ENCODE assay signal across 27 cellular contexts in the genomic region with DNA sequence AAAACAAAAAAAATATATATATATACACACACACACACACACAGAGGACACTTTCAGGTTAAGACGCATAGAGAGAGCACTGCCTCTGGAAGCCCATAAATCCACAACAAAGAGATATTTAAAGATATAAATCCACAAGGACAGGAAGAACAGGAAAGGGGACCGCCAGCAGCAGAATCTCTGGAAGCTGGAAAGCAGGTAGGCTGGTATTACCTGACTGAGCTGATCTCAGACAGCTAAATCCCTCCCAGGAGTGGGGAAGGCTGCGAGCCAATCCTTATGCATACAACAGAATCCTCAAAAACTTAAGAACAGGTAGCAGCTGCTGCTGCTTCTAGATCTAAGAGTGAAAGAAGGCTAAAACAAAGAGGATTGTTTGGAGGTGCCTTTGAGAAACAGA. TPM values are rescaled to one million over a fixed set of nuclear protein-coding genes. Genes with fewer than 3 reads are reported as not detected.
DNase-seq lines count a peak whose midpoint lies in the region; ATAC-seq and TF ChIP-seq lines count a peak whose summit lies in the region.
"Had no signal": no experiment of that assay in that cellular context is flagged by ENCODE, and none has a peak within 500 bp of the region (broad histone marks: within the 10 kb centered on the region; RNA-seq: fewer than 3 reads in every experiment).

No MANE protein-coding gene starts in this region.

- peaks cover 20% of the 10 kb centered on the region for H3K36me3 Mint-ChIP-seq in MCF 10A (ENCODE audit: insufficient read depth, unreplicated experiment)
- H3K36me3 Mint-ChIP-seq in nephron (ENCODE audit: low read depth), result peaks cover 13% of the 10 kb centered on the region
- H3K36me3 Mint-ChIP-seq in type B pancreatic cell, result peaks cover 7% of the 10 kb centered on the region

- H4K20me1 ChIP-seq in mammary epithelial cell (ENCODE audit: insufficient read depth, low read length), result no peaks in the 10 kb centered on the region
- H4K20me1 ChIP-seq: BLaER1 had no signal

- no peak for ATAC-seq in HG03108 (IDR thresholded peaks at IDR 0.05; ENCODE audit: unreplicated experiment)

- dilution Hi-C loops in mammary epithelial cell (cut with HindIII; ENCODE audit: low sequenced_read_pairs), result no loop called here

- H3K9ac ChIP-seq in mammary epithelial cell (ENCODE audit: insufficient read depth, low read length), result no peak overlapping the region
- H3K9ac ChIP-seq: BLaER1, SK-N-SH had no signal

- WGBS in mammary epithelial cell (ENCODE audit: low coverage, missing lambda C conversion rate), result 75% methylated on average over 3 of the region's 3 CpGs
- 83 to 93% (median 90%) methylated on average over 3 of the region's 3 CpGs for WGBS in spleen, 5 donors

- BruUV-seq in MCF 10A (replicated peaks; lab: Mats Ljungman, UMichigan) (no TSS peak), mammary epithelial cell (replicated peaks; lab: Mats Ljungman, UMichigan) (no TSS peak)

- CTCF ChIA-PET in MCF 10A (lab: Yijun Ruan, JAX) (interaction anchor here (0.7 kb wide), 1 partner anchor 477 kb away, joined by 3 read pairs; no protein-coding TSS in a partner anchor), mammary epithelial cell (lab: Charles Lee; ENCODE audit: low non-redundant PET) (no interaction called here), RWPE1 (lab: Yijun Ruan, JAX) (interaction anchor here (0.6 kb wide), 1 partner anchor 35 kb away, joined by 3 read pairs; no protein-coding TSS in a partner anchor)

- no peak for TF ChIP-seq POLR2A in breast epithelium (IDR thresholded peaks at IDR 0.05)
- TF ChIP-seq POLR2A in spleen (IDR thresholded peaks at IDR 0.05), result no peak

- H3K4me3 ChIP-seq in mammary epithelial cell (replicated peaks in 1 of 3; ENCODE audit: insufficient read depth in 1 of 3, low read depth in 2 of 3, low read length in 3 of 3), result no peak overlapping the region
- no peak overlapping the region for H3K4me3 ChIP-seq in breast epithelium
- no peak overlapping the region for H3K4me3 ChIP-seq in spleen
- H3K4me3 ChIP-seq: BLaER1, dorsolateral prefrontal cortex, hepatocyte, MG63 had no signal

- no peak overlapping the region for H3K27ac Mint-ChIP-seq in MCF 10A (ENCODE audit: low read depth, unreplicated experiment)
- peak overlapping the region in 2 of 3 experiments; percentile 15 to 78 for H3K27ac Mint-ChIP-seq in nephron
- peak overlapping the region; percentile 84 for H3K27ac Mint-ChIP-seq in type B pancreatic cell
- H3K27ac Mint-ChIP-seq: activated naive CD4-positive, alpha-beta T cell treated with anti-CD3 and anti-CD28 coated beads, Interleukin-2, amount 10 ng/mL, durations not matched to agents 7 days and 5 days had no signal

- H3K27me3 ChIP-seq in mammary epithelial cell (ENCODE audit: insufficient read depth, low read length), result no peaks in the 10 kb centered on the region
- no peaks in the 10 kb centered on the region for H3K27me3 ChIP-seq in breast epithelium
- H3K27me3 ChIP-seq in spleen (replicated peaks in 1 of 7), result no peaks in the 10 kb centered on the region
- H3K27me3 ChIP-seq: BLaER1, dorsolateral prefrontal cortex, hepatocyte, MG63 had no signal

- in situ Hi-C loops in mammary epithelial cell (cut with MboI; ENCODE audit: low sequenced_read_pairs in 2 of 2), result no loop called here

- H3K9me3 Mint-ChIP-seq in MCF 10A (ENCODE audit: unreplicated experiment), result no peaks in the 10 kb centered on the region
- no peaks in the 10 kb centered on the region for H3K9me3 Mint-ChIP-seq in nephron
- no peaks in the 10 kb centered on the region for H3K9me3 Mint-ChIP-seq in type B pancreatic cell
- H3K9me3 Mint-ChIP-seq: activated naive CD4-positive, alpha-beta T cell treated with anti-CD3 and anti-CD28 coated beads, Interleukin-2, amount 10 ng/mL, durations not matched to agents 7 days and 5 days had no signal

- peaks cover 32% of the 10 kb centered on the region for H3K79me2 ChIP-seq in mammary epithelial cell (ENCODE audit: insufficient read depth, low read length)

- H3K4me1 ChIP-seq in mammary epithelial cell (ENCODE audit: insufficient read depth, low read length) (peaks cover 13% of the 10 kb centered on the region), breast epithelium (peaks cover 0 to 8% of the 10 kb centered on the region in 2 donors), spleen (peaks cover 7 to 88% (median 53%) of the 10 kb centered on the region in 6 donors)

- POLR2A ChIA-PET in MCF 10A (lab: Yijun Ruan, JAX), result interaction anchor here (1.1 to 1.6 kb wide), 2 partner anchors 16 to 43 kb away, joined by 3 to 4 read pairs; no protein-coding TSS in a partner anchor
- POLR2A ChIA-PET in RWPE1 (lab: Yijun Ruan, JAX; ENCODE audit: low non-redundant PET), result no interaction called here

- DNase-seq in MCF 10A (ENCODE audit: unreplicated experiment) (no peak), mammary epithelial cell (no peak), breast epithelium (ENCODE audit: low spot score in 2 of 2) (peak; percentile 51 to 70), type B pancreatic cell (ENCODE audit: extremely low spot score, unreplicated experiment) (no peak), spleen (no peak), RWPE1 (ENCODE audit: low spot score) (no peak)
- DNase-seq: activated CD8-positive, alpha-beta memory T cell treated with anti-CD3 and anti-CD28 coated beads for 24 hours; activated naive CD4-positive, alpha-beta T cell treated with anti-CD3 and anti-CD28 coated beads, Interleukin-2, amount 10 ng/mL, durations not matched to agents 7 days and 5 days; activated T-cell treated with anti-CD3 and anti-CD28 coated beads, Interleukin-2, amount 50 U/mL, for 48 hours; anterior cingulate cortex; central memory CD4-positive, alpha-beta T cell; dorsolateral prefrontal cortex; foreskin fibroblast; MG63; NCI-H1436; NCI-H2171; NCI-H524 treated with DMSO at 0.1 percent for 48 hours; SK-N-SH; stimulated activated CD4-positive, alpha-beta T cell treated with anti-CD3 and anti-CD28 coated beads, Interleukin-12 subunit alpha, Interleukin-12 subunit beta, amount 100 ng/mL, for 4 hours; stimulated activated CD4-positive, alpha-beta T cell treated with anti-CD3 and anti-CD28 coated beads, Interleukin-4, amount 100 ng/mL, for 4 hours; T1000 had no signal

- no peaks in the 10 kb centered on the region for H3K27me3 Mint-ChIP-seq in MCF 10A (ENCODE audit: insufficient read depth, unreplicated experiment)
- H3K27me3 Mint-ChIP-seq in nephron (ENCODE audit: low read depth), result no peaks in the 10 kb centered on the region
- H3K27me3 Mint-ChIP-seq in type B pancreatic cell, result peaks cover 2% of the 10 kb centered on the region
- H3K27me3 Mint-ChIP-seq: activated naive CD4-positive, alpha-beta T cell treated with anti-CD3 and anti-CD28 coated beads, Interleukin-2, amount 10 ng/mL, durations not matched to agents 7 days and 5 days had no signal

- TF ChIP-seq CTCF in MCF 10A (IDR thresholded peaks at IDR 0.05; ENCODE audit: unreplicated experiment) (no peak), mammary epithelial cell (conservative IDR thresholded peaks at IDR 0.05 in 1 of 2, IDR thresholded peaks at IDR 0.05 in 1 of 2; ENCODE audit: extremely low read depth in 1 of 2, insufficient read depth in 1 of 2, low read depth in 1 of 2, low read length in 2 of 2) (no peak), breast epithelium (IDR thresholded peaks at IDR 0.05) (no peak), nephron (IDR thresholded peaks at IDR 0.05; ENCODE audit: unreplicated experiment in 3 of 3) (no peak), type B pancreatic cell (conservative IDR thresholded peaks at IDR 0.05) (no peak), spleen (IDR thresholded peaks at IDR 0.05 in 8 of 11, conservative IDR thresholded peaks at IDR 0.05 in 3 of 11) (no peak), RWPE1 (conservative IDR thresholded peaks at IDR 0.05; ENCODE audit: low read depth) (no peak)

- H3K36me3 ChIP-seq in mammary epithelial cell (ENCODE audit: insufficient read depth, low read length) (peaks cover 4% of the 10 kb centered on the region), breast epithelium (no peaks in the 10 kb centered on the region), spleen (peaks cover 0 to 12% (median 4%) of the 10 kb centered on the region in 6 donors)

- H3K4me3 Mint-ChIP-seq in MCF 10A (ENCODE audit: unreplicated experiment) (peak overlapping the region; percentile 39), nephron (peak overlapping the region; percentile 49 to 84 (median 64)), type B pancreatic cell (peak overlapping the region; percentile 82)
- H3K4me3 Mint-ChIP-seq: activated naive CD4-positive, alpha-beta T cell treated with anti-CD3 and anti-CD28 coated beads, Interleukin-2, amount 10 ng/mL, durations not matched to agents 7 days and 5 days had no signal

- H2AFZ ChIP-seq in mammary epithelial cell (ENCODE audit: low read depth, low read length), result no peak overlapping the region
- H2AFZ ChIP-seq: hepatocyte had no signal

- H3K4me2 ChIP-seq in mammary epithelial cell (ENCODE audit: insufficient read depth, low read depth, low read length), result no peak overlapping the region
- H3K4me2 ChIP-seq: BLaER1, hepatocyte, SK-N-SH had no signal

- H3K27ac ChIP-seq in mammary epithelial cell (ENCODE audit: insufficient read depth, low read depth, low read length) (no peak overlapping the region), breast epithelium (peak overlapping the region; percentile 54 to 58), spleen (peak overlapping the region in 2 of 8 donors; percentile 87 to 96), RWPE1 (no peak overlapping the region)
- H3K27ac ChIP-seq: BLaER1, dorsolateral prefrontal cortex, hepatocyte had no signal

- no peaks in the 10 kb centered on the region for H3K9me3 ChIP-seq in mammary epithelial cell (replicated peaks; ENCODE audit: insufficient read depth, low read length)
- H3K9me3 ChIP-seq in breast epithelium, result no peaks in the 10 kb centered on the region
- no peaks in the 10 kb centered on the region for H3K9me3 ChIP-seq in spleen
- H3K9me3 ChIP-seq: BLaER1, MG63, SK-N-SH had no signal

- peaks cover 4% of the 10 kb centered on the region for H3K4me1 Mint-ChIP-seq in MCF 10A (ENCODE audit: insufficient read depth, unreplicated experiment)
- H3K4me1 Mint-ChIP-seq in nephron, result no peaks in the 10 kb centered on the region
- H3K4me1 Mint-ChIP-seq in type B pancreatic cell (ENCODE audit: unreplicated experiment), result peaks cover 14% of the 10 kb centered on the region

- intact Hi-C loops in MCF 10A (cut with micrococcal nuclease) (no loop called here), mammary epithelial cell (cut with micrococcal nuclease) (no loop called here), breast epithelium (cut with DNase I; ENCODE audit: low total_unique reads) (no loop called here), spleen (cut with DNase I; ENCODE audit: low total_unique reads) (no loop called here)

RNA-seq across cellular contexts. Expression of a gene that starts 1.8 kb away (rescaled TPM):
- 17.6 and 18.8 TPM in 2 replicates for total RNA-seq in MCF 10A (2022)
- total RNA-seq in mammary epithelial cell, result 10 to 100 TPM; 17.5 to 18.7 TPM
- 19.9 TPM for polyA plus RNA-seq in mammary epithelial cell
- 11.4 TPM for polyA minus RNA-seq in mammary epithelial cell
- 10 to 100 TPM; 18.6 to 31.1 (median 26.2) TPM for total RNA-seq in breast epithelium
- total RNA-seq in type B pancreatic cell (ENCODE audit: low replicate concordance), result 24.0 and 27.0 TPM in 2 replicates
- 10 to 100 TPM in 5 of 7 donors, 1 to 10 TPM in 2; 8.3 to 25.3 (median 11.3) TPM for total RNA-seq in spleen
- polyA plus RNA-seq in spleen, result 10 to 100 TPM in 2 of 3 donors, 1 to 10 TPM in 1; 7.6 to 13.0 (median 11.7) TPM

RNA-seq across cellular contexts. Expression of a gene that starts 6.4 kb away (rescaled TPM):
- total RNA-seq in MCF 10A (2022), result 294 and 308 TPM in 2 replicates
- total RNA-seq in mammary epithelial cell, result 100 to 1,000 TPM; 267 to 360 TPM
- 270 TPM for polyA plus RNA-seq in mammary epithelial cell
- polyA minus RNA-seq in mammary epithelial cell, result 50.0 TPM
- total RNA-seq in breast epithelium, result 100 to 1,000 TPM; 250 to 468 (median 284) TPM
- 16.9 and 30.9 TPM in 2 replicates for total RNA-seq in type B pancreatic cell (ENCODE audit: low replicate concordance)
- 100 to 1,000 TPM in 6 of 7 donors, 10 to 100 TPM in 1; 90.1 to 596 (median 199) TPM for total RNA-seq in spleen
- polyA plus RNA-seq in spleen, result 100 to 1,000 TPM; 115 to 182 (median 122) TPM

RNA-seq across cellular contexts. Expression of a gene that starts 34.4 kb away (rescaled TPM):
- total RNA-seq in MCF 10A (2022) (7.3 and 10.0 TPM in 2 replicates), mammary epithelial cell (1 to 10 TPM; 2.0 to 3.7 TPM), breast epithelium (10 to 100 TPM in 2 of 3 donors, not detected in 1; 22.6 to 25.0 TPM), type B pancreatic cell (ENCODE audit: low replicate concordance) (5.4 and 37.9 TPM in 2 replicates), spleen (1 to 10 TPM; 1.1 to 6.8 (median 2.5) TPM)
- polyA plus RNA-seq in mammary epithelial cell (2.6 TPM), spleen (10 to 100 TPM in 1 of 3 donors, 1 to 10 TPM in 2; 2.0 to 14.2 (median 2.1) TPM)
- polyA minus RNA-seq in mammary epithelial cell, result 4.9 TPM
- total RNA-seq: osteocyte, RPMI7951 had no signal

RNA-seq across cellular contexts. Expression of a gene that starts 42.0 kb away (rescaled TPM):
- 40.9 and 61.0 TPM in 2 replicates for total RNA-seq in MCF 10A (2022)
- 10 to 100 TPM; 37.7 to 62.6 TPM for total RNA-seq in mammary epithelial cell
- polyA plus RNA-seq in mammary epithelial cell, result 27.4 TPM
- 73.9 TPM for polyA minus RNA-seq in mammary epithelial cell
- total RNA-seq in breast epithelium, result 10 to 100 TPM; 25.9 to 36.0 (median 31.4) TPM
- total RNA-seq in type B pancreatic cell (ENCODE audit: low replicate concordance), result 57.3 and 98.5 TPM in 2 replicates
- 10 to 100 TPM; 16.6 to 21.6 (median 19.9) TPM for total RNA-seq in spleen
- polyA plus RNA-seq in spleen, result 10 to 100 TPM in 2 of 3 donors, 1 to 10 TPM in 1; 8.7 to 19.3 (median 11.3) TPM

RNA-seq across cellular contexts. Expression of a gene that starts 55.8 kb away (rescaled TPM):
- total RNA-seq in MCF 10A (2022), result 3.3 and 3.6 TPM in 2 replicates
- total RNA-seq in mammary epithelial cell, result 10 to 100 TPM in 1 of 2 donors, 1 to 10 TPM in 1; 3.6 to 12.0 TPM
- polyA plus RNA-seq in mammary epithelial cell, result 3.3 TPM
- 5.2 TPM for polyA minus RNA-seq in mammary epithelial cell
- 1 to 10 TPM; 4.6 to 6.4 (median 5.2) TPM for total RNA-seq in breast epithelium
- total RNA-seq in type B pancreatic cell (ENCODE audit: low replicate concordance), result 11.0 and 16.9 TPM in 2 replicates
- total RNA-seq in spleen, result 1 to 10 TPM; 2.9 to 5.6 (median 3.7) TPM
- polyA plus RNA-seq in spleen, result 1 to 10 TPM; 2.8 to 4.0 (median 3.5) TPM

Comparison
In these comparisons a context has a peak if more than half of its experiments do, and no peak if none do; other contexts are left out.
1. DNase-seq: peak in breast epithelium (2 of 2); none in MCF 10A (single experiment), mammary epithelial cell (single experiment), type B pancreatic cell (single experiment), spleen (single experiment) and RWPE1 (single experiment).
2. H3K27ac ChIP-seq: peak in breast epithelium (2 of 2); none in mammary epithelial cell (single experiment) and RWPE1 (single experiment).
3. Peak in every context shown above with its lines, with median percentiles within 50 percentile points of each other: H3K4me3 Mint-ChIP-seq.